Comparison of ENCODE assay signal across 19 cellular contexts in genomic region chr9:104319198-104319597, GRCh38.
"Had no signal": no experiment of that assay in that cellular context is flagged by ENCODE, and none has a peak within 500 bp of the region (broad histone marks: within the 10 kb centered on the region; RNA-seq: fewer than 3 reads in every experiment).

No MANE protein-coding gene starts in this region.

- H3K27ac Mint-ChIP-seq: naive thymus-derived CD8-positive, alpha-beta T cell; nephron progenitor cell; stimulated activated naive CD8-positive, alpha-beta T cell treated with anti-CD3 and anti-CD28 coated beads, Interleukin-15, amount 100 ng/mL, for 72 hours had no signal

- DNase-seq: dermis blood vessel endothelial cell; effector memory CD4-positive, alpha-beta T cell; foreskin keratinocyte; heart right ventricle; hippocampal formation; left colon; left ventricle myocardium superior; lower lobe of right lung; naive thymus-derived CD8-positive, alpha-beta T cell; nephron progenitor cell; nucleus accumbens; stimulated activated CD4-positive, alpha-beta T cell treated with anti-CD3 and anti-CD28 coated beads, Interleukin-12 subunit alpha, Interleukin-12 subunit beta, amount 100 ng/mL, for 4 hours; stimulated activated CD4-positive, alpha-beta T cell treated with anti-CD3 and anti-CD28 coated beads, Interleukin-1b, Interleukin-23, amount 100 ng/mL, for 48 hours; stimulated activated CD4-positive, alpha-beta T cell treated with anti-CD3 and anti-CD28 coated beads, Interleukin-4, amount 100 ng/mL, for 1 hour; stimulated activated CD8-positive, alpha-beta memory T cell treated with anti-CD3 and anti-CD28 coated beads, Interleukin-4, amount 100 ng/mL, for 48 hours; stimulated activated naive CD4-positive, alpha-beta T cell; stimulated activated naive CD8-positive, alpha-beta T cell treated with anti-CD3 and anti-CD28 coated beads, Interleukin-15, amount 100 ng/mL, for 72 hours; transverse colon; upper lobe of right lung had no signal

- H3K4me3 Mint-ChIP-seq: naive thymus-derived CD8-positive, alpha-beta T cell; nephron progenitor cell; stimulated activated naive CD8-positive, alpha-beta T cell treated with anti-CD3 and anti-CD28 coated beads, Interleukin-15, amount 100 ng/mL, for 72 hours had no signal

- H3K27me3 Mint-ChIP-seq: stimulated activated naive CD8-positive, alpha-beta T cell treated with anti-CD3 and anti-CD28 coated beads, Interleukin-15, amount 100 ng/mL, for 72 hours had no signal

- H3K4me1 Mint-ChIP-seq: naive thymus-derived CD8-positive, alpha-beta T cell; nephron progenitor cell; stimulated activated naive CD8-positive, alpha-beta T cell treated with anti-CD3 and anti-CD28 coated beads, Interleukin-15, amount 100 ng/mL, for 72 hours had no signal

- H3K36me3 Mint-ChIP-seq: naive thymus-derived CD8-positive, alpha-beta T cell had no signal
